12 cellular contexts compared by ENCODE assay signal in genomic region chr20:60254901-60255411, GRCh38.
DNase-seq lines count a peak whose midpoint lies in the region; ATAC-seq and TF ChIP-seq lines count a peak whose summit lies in the region.
"Had no signal": no experiment of that assay in that cellular context is flagged by ENCODE, and none has a peak within 500 bp of the region (broad histone marks: within the 10 kb centered on the region; RNA-seq: fewer than 3 reads in every experiment).

No MANE protein-coding gene starts in this region.

- H3K4me1 Mint-ChIP-seq in activated T-helper 17 cell treated with anti-CD3 and anti-CD28 coated beads, Interleukin-2, amount 50 U/mL, for 72 hours: no peaks in the 10 kb centered on the region

- H3K27ac Mint-ChIP-seq in activated T-helper 17 cell treated with anti-CD3 and anti-CD28 coated beads, Interleukin-2, amount 50 U/mL, for 72 hours: no peak overlapping the region
- H3K27ac Mint-ChIP-seq: CD8-positive, alpha-beta T cell had no signal

- H3K4me3 Mint-ChIP-seq in activated T-helper 17 cell treated with anti-CD3 and anti-CD28 coated beads, Interleukin-2, amount 50 U/mL, for 72 hours: no peak overlapping the region
- H3K4me3 Mint-ChIP-seq: CD8-positive, alpha-beta T cell had no signal

- TF ChIP-seq CTCF in fibroblast of villous mesenchyme (IDR thresholded peaks at IDR 0.05; ENCODE audit: insufficient read depth, low read depth, low read length): no peak

- no peaks in the 10 kb centered on the region for H3K9me3 Mint-ChIP-seq in activated T-helper 17 cell treated with anti-CD3 and anti-CD28 coated beads, Interleukin-2, amount 50 U/mL, for 72 hours
- H3K9me3 Mint-ChIP-seq: CD8-positive, alpha-beta T cell had no signal

- ATAC-seq in activated T-helper 17 cell treated with anti-CD3 and anti-CD28 coated beads, Interleukin-2, amount 50 U/mL, for 72 hours (replicated peaks): no peak
- ATAC-seq: CD8-positive, alpha-beta T cell had no signal

- H3K4me3 ChIP-seq in fibroblast of villous mesenchyme (ENCODE audit: low read depth, low read length): no peak overlapping the region

- DNase-seq in ACHN (peak; percentile 57), GM04504 (ENCODE audit: low read depth) (peak; percentile 30), RPMI7951 (ENCODE audit: low read depth) (peak; percentile 97), fibroblast of villous mesenchyme (ENCODE audit: low read depth) (peak; percentile 33), activated gamma-delta T cell treated with Interleukin-2 at 50 U/mL for 16 hours (no peak)
- DNase-seq in activated CD4-positive, alpha-beta T cell treated with anti-CD3 and anti-CD28 coated beads for 1 hour: no peak
- DNase-seq in activated CD8-positive, alpha-beta memory T cell treated with anti-CD3 and anti-CD28 coated beads, Interleukin-2, amount 50 U/mL, for 4 hours: no peak
- DNase-seq: CD8-positive, alpha-beta T cell; cerebellar nuclear complex; stimulated activated naive CD4-positive, alpha-beta T cell; T1000 had no signal

- no peaks in the 10 kb centered on the region for H3K36me3 Mint-ChIP-seq in activated T-helper 17 cell treated with anti-CD3 and anti-CD28 coated beads, Interleukin-2, amount 50 U/mL, for 72 hours (ENCODE audit: low read depth)
- H3K36me3 Mint-ChIP-seq: CD8-positive, alpha-beta T cell had no signal

- in situ Hi-C loops in ACHN (cut with HindIII; ENCODE audit: low pct_ligation_motif_present, low pct_unique_long_range_greater_than_20kb, low sequenced_read_pairs): no loop called here

- H3K27me3 Mint-ChIP-seq in activated T-helper 17 cell treated with anti-CD3 and anti-CD28 coated beads, Interleukin-2, amount 50 U/mL, for 72 hours: peaks cover 9% of the 10 kb centered on the region

Comparison
In these comparisons a context has a peak if more than half of its experiments do, and no peak if none do; other contexts are left out.
1. DNase-seq: peak in ACHN (single experiment), GM04504 (single experiment), RPMI7951 (single experiment) and fibroblast of villous mesenchyme (single experiment); none in activated CD4-positive, alpha-beta T cell treated with anti-CD3 and anti-CD28 coated beads for 1 hour (single experiment), activated gamma-delta T cell treated with Interleukin-2 at 50 U/mL for 16 hours (single experiment) and activated CD8-positive, alpha-beta memory T cell treated with anti-CD3 and anti-CD28 coated beads, Interleukin-2, amount 50 U/mL, for 4 hours (single experiment).